Comparison of ENCODE assay signal across 24 cellular contexts in genomic region chr10:130809181-130809580, GRCh38.
DNase-seq lines count a peak whose midpoint lies in the region; ATAC-seq, FAIRE-seq and TF ChIP-seq lines count a peak whose summit lies in the region.
"Had no signal": no experiment of that assay in that cellular context is flagged by ENCODE, and none has a peak within 500 bp of the region (broad histone marks: within the 10 kb centered on the region; RNA-seq: fewer than 3 reads in every experiment).

No MANE protein-coding gene starts in this region.

- H3K4me3 ChIP-seq in endodermal cell (ENCODE audit: low read length) = no peak overlapping the region
- H3K4me3 ChIP-seq in neuronal stem cell (ENCODE audit: low read length in 2 of 2) = no peak overlapping the region
- H3K4me3 ChIP-seq in upper lobe of right lung = no peak overlapping the region
- no peak overlapping the region for H3K4me3 ChIP-seq in pancreas

- H2BK120ac ChIP-seq in neuronal stem cell (ENCODE audit: low read depth, low read length) = no peak overlapping the region

- H3K9me3 Mint-ChIP-seq in endodermal cell = no peaks in the 10 kb centered on the region
- H3K9me3 Mint-ChIP-seq: CD4-positive, alpha-beta T cell had no signal

- no peak overlapping the region for H3K4me2 ChIP-seq in neuronal stem cell (ENCODE audit: insufficient read depth, low read length, poor library complexity, severe bottlenecking)

- H3K27ac Mint-ChIP-seq in endodermal cell = no peak overlapping the region
- H3K27ac Mint-ChIP-seq: CD4-positive, alpha-beta T cell; HFFc6 had no signal

- intact Hi-C loops in upper lobe of right lung (cut with DNase I) = no loop called here
- intact Hi-C loops in pancreas (cut with DNase I) = no loop called here

- H2BK12ac ChIP-seq in neuronal stem cell (ENCODE audit: low read length) = no peak overlapping the region

- H3K4me1 ChIP-seq in endodermal cell (ENCODE audit: control insufficient read depth, insufficient read depth, low read length) = no peaks in the 10 kb centered on the region
- H3K4me1 ChIP-seq in neuronal stem cell (ENCODE audit: control insufficient read depth in 2 of 2, insufficient read depth in 1 of 2, low read depth in 1 of 2, low read length in 2 of 2) = peaks cover 0 to 8% of the 10 kb centered on the region in 2 donors
- no peaks in the 10 kb centered on the region for H3K4me1 ChIP-seq in upper lobe of right lung
- no peaks in the 10 kb centered on the region for H3K4me1 ChIP-seq in pancreas
- H3K4me1 ChIP-seq: Caco-2 had no signal

- H3K27me3 ChIP-seq in endodermal cell (ENCODE audit: control insufficient read depth, insufficient read depth, low read length, poor library complexity, severe bottlenecking) = no peaks in the 10 kb centered on the region
- H3K27me3 ChIP-seq in neuronal stem cell (ENCODE audit: control insufficient read depth in 3 of 3, insufficient read depth in 3 of 3, low read depth in 1 of 3, low read length in 3 of 3) = no peaks in the 10 kb centered on the region
- no peaks in the 10 kb centered on the region for H3K27me3 ChIP-seq in upper lobe of right lung
- H3K27me3 ChIP-seq in pancreas = peaks cover 0 to 4% (median 0%) of the 10 kb centered on the region in 4 donors

- no peaks in the 10 kb centered on the region for H3K4me1 Mint-ChIP-seq in endodermal cell

- H2BK5ac ChIP-seq in neuronal stem cell (ENCODE audit: low read length) = no peak overlapping the region

- FAIRE-seq in pancreas (lab: Jason Lieb, UNC) = no peak
- FAIRE-seq: A204.1, D721Med, GM12892, GM18507, HTR-8/SVneo had no signal

- no peaks in the 10 kb centered on the region for H3K9me3 ChIP-seq in endodermal cell (ENCODE audit: control insufficient read depth, low read length)
- no peaks in the 10 kb centered on the region for H3K9me3 ChIP-seq in neuronal stem cell (replicated peaks in 1 of 2; ENCODE audit: control insufficient read depth in 2 of 2, insufficient read depth in 1 of 2, low read depth in 1 of 2, low read length in 2 of 2)
- H3K9me3 ChIP-seq in upper lobe of right lung = no peaks in the 10 kb centered on the region
- H3K9me3 ChIP-seq in pancreas = no peaks in the 10 kb centered on the region
- H3K9me3 ChIP-seq: Caco-2 had no signal

- no peak overlapping the region for H3K4me3 Mint-ChIP-seq in endodermal cell
- H3K4me3 Mint-ChIP-seq: CD4-positive, alpha-beta T cell; HFFc6 had no signal

- 89 to 100% methylated on average over 3 to 9 of the region's 9 CpGs for WGBS in endodermal cell (ENCODE audit: insufficient coverage in 1 of 2, insufficient read length in 1 of 2), 2 experiments
- WGBS in neuronal stem cell (ENCODE audit: extremely low coverage in 2 of 2, insufficient read length in 2 of 2, insufficient replicate concordance in 1 of 2), 2 donors = no CpG with 5 or more reads among the region's 9 CpGs
- WGBS in pancreas, 2 donors = 54 to 66% methylated on average over 9 of the region's 9 CpGs

- H3K18ac ChIP-seq in neuronal stem cell (ENCODE audit: low read length) = peak overlapping the region; percentile 25

- peak; percentile 15 for ATAC-seq in upper lobe of right lung
- no peak for ATAC-seq in pancreas
- ATAC-seq: HCT116 had no signal

- H3K79me1 ChIP-seq in neuronal stem cell (ENCODE audit: low read depth, low read length) = no peaks in the 10 kb centered on the region

- no peak overlapping the region for H4K8ac ChIP-seq in neuronal stem cell (ENCODE audit: low read depth, low read length)

- H2AK5ac ChIP-seq in neuronal stem cell (ENCODE audit: low read depth, low read length) = no peak overlapping the region

- H2BK15ac ChIP-seq in neuronal stem cell (ENCODE audit: low read length) = no peak overlapping the region

- H3K9ac ChIP-seq in endodermal cell (ENCODE audit: extremely low read depth, low read length, poor library complexity, severe bottlenecking) = no peak overlapping the region
- no peak overlapping the region for H3K9ac ChIP-seq in neuronal stem cell (ENCODE audit: low read depth, low read length, poor library complexity)

- no peaks in the 10 kb centered on the region for H3K36me3 ChIP-seq in endodermal cell (ENCODE audit: control insufficient read depth, insufficient read depth, low read length)
- no peaks in the 10 kb centered on the region for H3K36me3 ChIP-seq in neuronal stem cell (replicated peaks in 1 of 2; ENCODE audit: control insufficient read depth in 2 of 2, insufficient read depth in 2 of 2, low read length in 2 of 2)
- no peaks in the 10 kb centered on the region for H3K36me3 ChIP-seq in upper lobe of right lung
- H3K36me3 ChIP-seq in pancreas = no peaks in the 10 kb centered on the region

- peak; percentile 31 for DNase-seq in endodermal cell
- peak; percentile 38 for DNase-seq in islet precursor cell
- DNase-seq in neuronal stem cell (ENCODE audit: low spot score) = no peak
- no peak for DNase-seq in upper lobe of right lung
- no peak for DNase-seq in pancreas
- no peak for DNase-seq in activated CD4-positive, alpha-beta T cell treated with anti-CD3 and anti-CD28 coated beads, Interleukin-2, amount 50 U/mL, for 1 hour
- no peak for DNase-seq in DMS 273 treated with DMSO at 0.1 percent for 48 hours (lab: John Stamatoyannopoulos, UW)
- DNase-seq: AML-193; Caco-2; CD4-positive, alpha-beta T cell; DMS153; DMS79; GDM1; GOT3; H7; HFFc6; IMR-90 had no signal

- H3K4ac ChIP-seq in neuronal stem cell (ENCODE audit: low read length) = peak overlapping the region; percentile 25

- no peak overlapping the region for H3K23ac ChIP-seq in neuronal stem cell (ENCODE audit: low read depth, low read length, poor library complexity)

- no peak overlapping the region for H4K91ac ChIP-seq in neuronal stem cell (ENCODE audit: low read depth, low read length, poor library complexity)

- TF ChIP-seq CTCF in endodermal cell (conservative IDR thresholded peaks at IDR 0.05) = no peak
- TF ChIP-seq CTCF in upper lobe of right lung (IDR thresholded peaks at IDR 0.05) = no peak
- no peak for TF ChIP-seq CTCF in pancreas (IDR thresholded peaks at IDR 0.05)

- H3K27ac ChIP-seq in endodermal cell (ENCODE audit: low read depth, low read length) = no peak overlapping the region
- no peak overlapping the region for H3K27ac ChIP-seq in neuronal stem cell (replicated peaks; ENCODE audit: low read length)
- H3K27ac ChIP-seq in upper lobe of right lung = no peak overlapping the region
- H3K27ac ChIP-seq in pancreas = no peak overlapping the region
- H3K27ac ChIP-seq: C4-2B had no signal

- no peaks in the 10 kb centered on the region for H3K36me3 Mint-ChIP-seq in endodermal cell (ENCODE audit: low read depth)

- H3K14ac ChIP-seq in neuronal stem cell (ENCODE audit: low read length) = no peak overlapping the region

- H2AFZ ChIP-seq in neuronal stem cell (ENCODE audit: low read length) = no peak overlapping the region

- H3K27me3 Mint-ChIP-seq in endodermal cell (ENCODE audit: insufficient read depth) = no peaks in the 10 kb centered on the region
- H3K27me3 Mint-ChIP-seq: CD4-positive, alpha-beta T cell had no signal

Comparison
In these comparisons a context has a peak if more than half of its experiments do, and no peak if none do; other contexts are left out.
1. DNase-seq: peak in endodermal cell (single experiment) and islet precursor cell (single experiment); none in neuronal stem cell (single experiment), upper lobe of right lung (single experiment), pancreas (0 of 6), activated CD4-positive, alpha-beta T cell treated with anti-CD3 and anti-CD28 coated beads, Interleukin-2, amount 50 U/mL, for 1 hour (single experiment) and DMS 273 treated with DMSO at 0.1 percent for 48 hours (single experiment).